Comparison of ENCODE assay signal across 16 cellular contexts in genomic region chr6:155274106-155274505, GRCh38. TPM values are rescaled to one million over a fixed set of nuclear protein-coding genes. Genes with fewer than 3 reads are reported as not detected.
A peak's percentile ranks its signal among the peaks of the same experiment; 100 is the strongest.
DNase-seq lines count a peak whose midpoint lies in the region; ATAC-seq, FAIRE-seq and TF ChIP-seq lines count a peak whose summit lies in the region.
"Had no signal": no experiment of that assay in that cellular context is flagged by ENCODE, and none has a peak within 500 bp of the region (broad histone marks: within the 10 kb centered on the region; RNA-seq: fewer than 3 reads in every experiment).

No MANE protein-coding gene starts in this region.

- DNase-seq in IMR-90 = peak; percentile 35
- DNase-seq in GM12878 (ENCODE audit: low read depth, low spot score) = no peak
- no peak for DNase-seq in hepatocyte (ENCODE audit: low spot score)
- DNase-seq in tibial nerve (ENCODE audit: low spot score in 2 of 2) = no peak
- no peak for DNase-seq in small intestine
- DNase-seq: activated naive CD4-positive, alpha-beta T cell treated with Interleukin-2 at 50 U/mL for 16 hours; CD4-positive, alpha-beta T cell; kidney; NCI-H1105 treated with DMSO at 0.1 percent for 48 hours; stimulated activated CD4-positive, alpha-beta T cell treated with anti-CD3 and anti-CD28 coated beads, Interleukin-4, amount 100 ng/mL, for 1 hour had no signal

- H3K79me1 ChIP-seq in IMR-90 (ENCODE audit: low read depth in 1 of 2, low read length in 2 of 2) = peaks cover 16 to 39% of the 10 kb centered on the region in 2 experiments

- ATAC-seq in IMR-90 (ENCODE audit: low read depth) (no peak), GM12878 (no peak), GM18858 (IDR thresholded peaks at IDR 0.05; ENCODE audit: unreplicated experiment) (no peak), HG03175 (IDR thresholded peaks at IDR 0.05; ENCODE audit: unreplicated experiment) (no peak)

- H3K56ac ChIP-seq in IMR-90 (ENCODE audit: extremely low read depth, insufficient read depth, low read length) = no peak overlapping the region; the same call in 1 of the 2 replicates

- H3K23ac ChIP-seq in IMR-90 (ENCODE audit: low read depth, low read length) = no peak overlapping the region

- H3K9me3 ChIP-seq in IMR-90 (ENCODE audit: control insufficient read depth, insufficient read depth, low read length) = no peaks in the 10 kb centered on the region
- H3K9me3 ChIP-seq in GM12878 (replicated peaks; ENCODE audit: control insufficient read depth, insufficient read depth, low read length) = no peaks in the 10 kb centered on the region
- H3K9me3 ChIP-seq in hepatocyte (ENCODE audit: low read depth) = no peaks in the 10 kb centered on the region
- no peaks in the 10 kb centered on the region for H3K9me3 ChIP-seq in tibial nerve
- no peaks in the 10 kb centered on the region for H3K9me3 ChIP-seq in small intestine (ENCODE audit: control insufficient read depth, low read depth)
- H3K9me3 ChIP-seq: prostate gland had no signal

- FAIRE-seq in GM12878 (lab: Jason Lieb, UNC) (peak; percentile 13), small intestine (lab: Jason Lieb, UNC) (no peak)
- FAIRE-seq: kidney had no signal

- no peak overlapping the region for H3K4me3 ChIP-seq in IMR-90 (ENCODE audit: insufficient read depth, low read depth, low read length)
- no peak overlapping the region for H3K4me3 ChIP-seq in GM12878
- H3K4me3 ChIP-seq in hepatocyte = no peak overlapping the region
- H3K4me3 ChIP-seq in tibial nerve = no peak overlapping the region
- no peak overlapping the region for H3K4me3 ChIP-seq in small intestine (ENCODE audit: low read depth in 1 of 2, low read length in 2 of 2)
- H3K4me3 ChIP-seq: prostate gland had no signal

- RAD21 ChIA-PET in GM12878 (lab: Charles Lee; ENCODE audit: unreplicated experiment) = interaction anchor here (1.4 kb wide), 1 partner anchor 37 kb away, joined by 3 read pairs; no protein-coding TSS in a partner anchor

- H2AFZ ChIP-seq in IMR-90 (replicated peaks; ENCODE audit: low read length, poor library complexity) (no peak overlapping the region), GM12878 (ENCODE audit: control insufficient read depth, low read depth, low read length) (no peak overlapping the region), hepatocyte (no peak overlapping the region)

- no peak overlapping the region for H4K5ac ChIP-seq in IMR-90 (ENCODE audit: low read depth, low read length)

- dilution Hi-C loops in IMR-90 (cut with HindIII; ENCODE audit: low sequenced_read_pairs, unreplicated experiment) = no loop called here

- no peak overlapping the region for H3K18ac ChIP-seq in IMR-90 (ENCODE audit: low read depth, low read length)

- H2BK20ac ChIP-seq in IMR-90 (ENCODE audit: low read depth, low read length) = no peak overlapping the region

- H3K36me3 ChIP-seq in IMR-90 (ENCODE audit: control insufficient read depth, insufficient read depth, low read length) (no peaks in the 10 kb centered on the region; the same call in 1 of the 2 replicates), GM12878 (ENCODE audit: control insufficient read depth in 2 of 2, insufficient read depth in 2 of 2, low read length in 1 of 2) (peaks cover 1 to 21% of the 10 kb centered on the region in 2 experiments), hepatocyte (replicated peaks; ENCODE audit: insufficient read depth, low read depth) (no peaks in the 10 kb centered on the region), tibial nerve (peaks cover 0 to 4% (median 0%) of the 10 kb centered on the region in 3 donors), small intestine (ENCODE audit: control insufficient read depth in 2 of 2, insufficient read depth in 2 of 2, low read length in 2 of 2) (peaks cover 0 to 3% of the 10 kb centered on the region in 2 donors)
- H3K36me3 ChIP-seq: prostate gland had no signal

- H2BK5ac ChIP-seq in IMR-90 (ENCODE audit: low read depth, low read length, poor library complexity, severe bottlenecking) = no peak overlapping the region

- H2BK120ac ChIP-seq in IMR-90 (ENCODE audit: low read depth, low read length) = peak overlapping the region; percentile 23; the same call in 1 of the 2 replicates

- peak overlapping the region; percentile 19; the same call in 1 of the 2 replicates for H3K27ac ChIP-seq in IMR-90 (ENCODE audit: insufficient read depth, low read length)
- H3K27ac ChIP-seq in GM12878 (ENCODE audit: control insufficient read depth, insufficient read depth) = no peak overlapping the region
- H3K27ac ChIP-seq in hepatocyte = peak overlapping the region; percentile 44
- peak overlapping the region in 3 of 4 donors; percentile 44 to 84 (median 74) for H3K27ac ChIP-seq in tibial nerve
- H3K27ac ChIP-seq in small intestine (ENCODE audit: low read depth in 1 of 2, low read length in 1 of 2) = no peak overlapping the region

- TF ChIP-seq CTCF in IMR-90 (conservative IDR thresholded peaks at IDR 0.05; ENCODE audit: low read depth, low read length) (no peak), GM12878 (IDR thresholded peaks at IDR 0.05 in 2 of 3, conservative IDR thresholded peaks at IDR 0.05 in 1 of 3; ENCODE audit: control insufficient read depth in 2 of 3, extremely low read depth in 1 of 3, insufficient read depth in 1 of 3, low read depth in 3 of 3, low read length in 3 of 3) (no peak), hepatocyte (IDR thresholded peaks at IDR 0.05; ENCODE audit: poor library complexity) (no peak), tibial nerve (IDR thresholded peaks at IDR 0.05) (no peak)

- in situ Hi-C loops in IMR-90 (cut with MboI; ENCODE audit: low sequenced_read_pairs) (no loop called here), GM12878 (cut with MboI) (no loop called here)

- H4K8ac ChIP-seq in IMR-90 (ENCODE audit: low read depth in 2 of 2, low read length in 2 of 2) = no peak overlapping the region

- H2AK9ac ChIP-seq in IMR-90 (replicated peaks; ENCODE audit: low read depth, low read length, poor library complexity) = no peak overlapping the region

- no TSS peak for BruUV-seq in IMR-90 (replicated peaks; lab: Mats Ljungman, UMichigan)
- BruUV-seq in GM12878 (replicated peaks; lab: Mats Ljungman, UMichigan) = no TSS peak

- H2BK15ac ChIP-seq in IMR-90 (ENCODE audit: low read depth, low read length) = no peak overlapping the region; the same call in 2 of the 3 replicates

- peak overlapping the region; percentile 22; the same call in 1 of the 2 replicates for H3K4ac ChIP-seq in IMR-90 (ENCODE audit: low read depth, low read length)

- H3K9me2 ChIP-seq in hepatocyte (replicated peaks; ENCODE audit: insufficient read depth) = no peaks in the 10 kb centered on the region

- TF ChIP-seq RAD21 in IMR-90 (IDR thresholded peaks at IDR 0.05; ENCODE audit: low read length) (no peak), GM12878 (IDR thresholded peaks at IDR 0.05; ENCODE audit: insufficient read depth, low read depth, low read length) (no peak)

- H4K91ac ChIP-seq in IMR-90 (ENCODE audit: insufficient read depth, low read depth, low read length) = no peak overlapping the region

- H3K4me1 ChIP-seq in IMR-90 (ENCODE audit: control insufficient read depth, insufficient read depth, low read length) (peaks cover 17% of the 10 kb centered on the region), GM12878 (ENCODE audit: control insufficient read depth, insufficient read depth, low read length) (no peaks in the 10 kb centered on the region), hepatocyte (ENCODE audit: insufficient read depth) (peaks cover 27% of the 10 kb centered on the region), tibial nerve (peaks cover 0 to 52% (median 24%) of the 10 kb centered on the region in 4 donors), small intestine (ENCODE audit: control insufficient read depth in 2 of 2, insufficient read depth in 1 of 2, low read depth in 1 of 2, low read length in 1 of 2) (no peaks in the 10 kb centered on the region)

- TF ChIP-seq EP300 in GM12878 (IDR thresholded peaks at IDR 0.05; ENCODE audit: borderline replicate concordance in 1 of 2, control insufficient read depth in 1 of 2, low read depth in 2 of 2, low read length in 2 of 2) (no peak), tibial nerve (IDR thresholded peaks at IDR 0.05) (no peak)

- no peak overlapping the region for H3K14ac ChIP-seq in IMR-90 (replicated peaks; ENCODE audit: low read depth, low read length)

- SMC1A ChIA-PET in GM12878 (lab: Charles Lee; ENCODE audit: uncharacterized antibody, unreplicated experiment) = no interaction called here

- H3K9ac ChIP-seq in IMR-90 (ENCODE audit: low read depth, low read length) = no peak overlapping the region
- no peak overlapping the region for H3K9ac ChIP-seq in GM12878 (ENCODE audit: control insufficient read depth, insufficient read depth, low read length)

- peaks cover 15% of the 10 kb centered on the region for H3K9me1 ChIP-seq in IMR-90 (ENCODE audit: insufficient read depth, low read length)

- intact Hi-C loops in IMR-90 (cut with micrococcal nuclease) = no loop called here
- intact Hi-C loops in GM12878 (cut with micrococcal nuclease; ENCODE audit: unreplicated experiment) = no loop called here

- POLR2A ChIA-PET in IMR-90 (lab: Charles Lee; ENCODE audit: unreplicated experiment) (no interaction called here), GM12878 (lab: Charles Lee) (no interaction called here)

- CTCF ChIA-PET in IMR-90 (lab: Yijun Ruan, JAX) (no interaction called here), GM12878 (lab: Yijun Ruan, JAX) (no interaction called here)

- no peak overlapping the region for H2AK5ac ChIP-seq in IMR-90 (ENCODE audit: low read depth, low read length)

- H3K79me2 ChIP-seq in GM12878 (ENCODE audit: control insufficient read depth, insufficient read depth, low read length) = no peaks in the 10 kb centered on the region; the same call in 1 of the 2 replicates
- no peaks in the 10 kb centered on the region for H3K79me2 ChIP-seq in hepatocyte

- TF ChIP-seq POLR2A in IMR-90 (IDR thresholded peaks at IDR 0.05; ENCODE audit: low read depth, low read length) (no peak), GM12878 (IDR thresholded peaks at IDR 0.05; ENCODE audit: low read depth, low read length) (no peak), tibial nerve (IDR thresholded peaks at IDR 0.05) (no peak)

- H4K20me1 ChIP-seq in IMR-90 (ENCODE audit: insufficient read depth, low read length) = 0 out of 2 replicates have a peak, but pooled peaks cover 3% of the 10 kb centered on the region
- no peaks in the 10 kb centered on the region for H4K20me1 ChIP-seq in GM12878 (ENCODE audit: control insufficient read depth, insufficient read depth)
- no peaks in the 10 kb centered on the region for H4K20me1 ChIP-seq in hepatocyte (ENCODE audit: insufficient read depth, poor library complexity, severe bottlenecking)

- H3K27me3 ChIP-seq in IMR-90 (ENCODE audit: control insufficient read depth, insufficient read depth, low read length) = no peaks in the 10 kb centered on the region
- H3K27me3 ChIP-seq in GM12878 (replicated peaks in 1 of 2; ENCODE audit: control insufficient read depth in 2 of 2, insufficient read depth in 2 of 2, low read length in 1 of 2) = no peaks in the 10 kb centered on the region
- no peaks in the 10 kb centered on the region for H3K27me3 ChIP-seq in hepatocyte
- H3K27me3 ChIP-seq in tibial nerve = no peaks in the 10 kb centered on the region
- H3K27me3 ChIP-seq in small intestine (ENCODE audit: control insufficient read depth in 2 of 2, insufficient read depth in 2 of 2, low read length in 2 of 2) = no peaks in the 10 kb centered on the region

- no CpG with 5 or more reads among the region's 2 CpGs for WGBS in IMR-90 (ENCODE audit: extremely low coverage in 2 of 2, insufficient read length in 1 of 2), 2 experiments
- 65% methylated on average over 2 of the region's 2 CpGs for WGBS in GM12878 (ENCODE audit: insufficient coverage, insufficient replicate concordance, low lambda C conversion rate, missing lambda C conversion rate)
- WGBS in hepatocyte (ENCODE audit: low lambda C conversion rate, missing lambda C conversion rate) = 38% methylated on average over 2 of the region's 2 CpGs
- 29 to 52% methylated on average over 2 of the region's 2 CpGs for WGBS in tibial nerve, 2 donors
- WGBS in small intestine, 3 donors = 52 to 63% (median 53%) methylated on average over 2 of the region's 2 CpGs

- no peak overlapping the region for H3K4me2 ChIP-seq in IMR-90 (ENCODE audit: low read depth, low read length)
- H3K4me2 ChIP-seq in GM12878 (ENCODE audit: control insufficient read depth, insufficient read depth) = no peak overlapping the region
- H3K4me2 ChIP-seq in hepatocyte = no peak overlapping the region

RNA-seq across cellular contexts. Expression of gene CLDN20, which starts 10.3 kb away (rescaled TPM):
- total RNA-seq in IMR-90 (2012; rRNA removed) (not detected in 2 replicates), GM12878 (2014; rRNA removed) (not detected in 2 replicates), GM12878 (2014; rRNA removed; fragmentation: Illumina TruSeq; extraction: Trizol) (not detected in 2 replicates), GM12878 (2021) (not detected in 2 replicates), hepatocyte (not detected in 2 replicates), tibial nerve (1 to 10 TPM; 1.5 to 4.4 (median 3.3) TPM)
- polyA plus RNA-seq in IMR-90 (2012; rRNA removed) (not detected in 2 replicates), GM12878 (2011; rRNA removed) (not detected in 2 replicates), GM12878 (2014; fragmentation: Illumina TruSeq; extraction: Trizol) (not detected in 2 replicates), GM12878 (2014; fragmentation: Nextera tagmentation; extraction: Ambion mirVana) (not detected), GM12878 (2014; rRNA removed) (not detected in 2 replicates), GM12878 (2016; fragmentation: Nextera tagmentation; extraction: Ambion mirVana) (under 1 TPM; 0.13 to 0.23 TPM), hepatocyte (0.38 and 0.56 TPM in 2 replicates), small intestine (not detected)
- polyA plus RNA-seq in IMR-90 (2012; cell fraction: cytosol; rRNA removed) = 0.03 TPM in 1 of 2 replicates, not detected in the other
- polyA plus RNA-seq in IMR-90 (2012; cell fraction: nucleus; rRNA removed; ENCODE audit: low replicate concordance) = 0.10 TPM in 1 of 2 replicates, not detected in the other
- total RNA-seq in GM12878 (2013; cell fraction: nucleolus; rRNA removed) = not detected in 2 replicates
- not detected for polyA plus RNA-seq in GM12878 (2011; ENCODE audit: low read depth)
- 0.06 TPM in 1 of 2 replicates, not detected in the other for polyA plus RNA-seq in GM12878 (2011; cell fraction: cytosol; rRNA removed)
- not detected in 2 replicates for polyA plus RNA-seq in GM12878 (2011; cell fraction: nucleus; rRNA removed)
- polyA plus RNA-seq in GM12878 (2012) = 0.31 and 0.51 TPM in 2 replicates
- not detected in 2 replicates for polyA minus RNA-seq in GM12878 (2011; rRNA and poly(A)+ RNA removed)
- not detected in 2 replicates for polyA minus RNA-seq in GM12878 (2011; cell fraction: cytosol; rRNA and poly(A)+ RNA removed)
- 0.24 TPM in 1 of 2 replicates, not detected in the other for polyA minus RNA-seq in GM12878 (2011; cell fraction: nucleus; rRNA and poly(A)+ RNA removed)
- total RNA-seq: activated CD8-positive, alpha-beta memory T cell treated with anti-CD3 and anti-CD28 coated beads for 36 hours; CD4-positive, alpha-beta T cell; cerebellum; G401; kidney; prostate gland had no signal

RNA-seq across cellular contexts. Expression of gene TFB1M, which starts 40.2 kb away (rescaled TPM):
- total RNA-seq in IMR-90 (2012; rRNA removed) = 22.4 and 28.1 TPM in 2 replicates
- 17.5 and 18.1 TPM in 2 replicates for polyA plus RNA-seq in IMR-90 (2012; rRNA removed)
- polyA plus RNA-seq in IMR-90 (2012; cell fraction: cytosol; rRNA removed) = 6.0 and 9.4 TPM in 2 replicates
- polyA plus RNA-seq in IMR-90 (2012; cell fraction: nucleus; rRNA removed; ENCODE audit: low replicate concordance) = 5.7 and 34.9 TPM in 2 replicates
- total RNA-seq in GM12878 (2013; cell fraction: nucleolus; rRNA removed) = 122 and 123 TPM in 2 replicates
- 29.9 and 34.7 TPM in 2 replicates for total RNA-seq in GM12878 (2014; rRNA removed)
- total RNA-seq in GM12878 (2014; rRNA removed; fragmentation: Illumina TruSeq; extraction: Trizol) = 37.4 and 37.7 TPM in 2 replicates
- 35.9 and 36.1 TPM in 2 replicates for total RNA-seq in GM12878 (2021)
- 19.2 TPM for polyA plus RNA-seq in GM12878 (2011; ENCODE audit: low read depth)
- polyA plus RNA-seq in GM12878 (2011; rRNA removed) = 55.6 and 59.6 TPM in 2 replicates
- 35.8 and 36.2 TPM in 2 replicates for polyA plus RNA-seq in GM12878 (2011; cell fraction: cytosol; rRNA removed)
- 52.0 and 66.4 TPM in 2 replicates for polyA plus RNA-seq in GM12878 (2011; cell fraction: nucleus; rRNA removed)
- polyA plus RNA-seq in GM12878 (2012) = 14.2 and 24.2 TPM in 2 replicates
- polyA plus RNA-seq in GM12878 (2014; fragmentation: Illumina TruSeq; extraction: Trizol) = 32.2 and 37.7 TPM in 2 replicates
- polyA plus RNA-seq in GM12878 (2014; fragmentation: Nextera tagmentation; extraction: Ambion mirVana) = 100 to 1,000 TPM in 1 of 2 experiments, 10 to 100 TPM in 1; 95.8 to 117 TPM
- polyA plus RNA-seq in GM12878 (2014; rRNA removed) = 28.0 and 35.7 TPM in 2 replicates
- polyA plus RNA-seq in GM12878 (2016; fragmentation: Nextera tagmentation; extraction: Ambion mirVana) = 10 to 100 TPM; 45.2 to 53.2 TPM
- 44.2 and 51.9 TPM in 2 replicates for polyA minus RNA-seq in GM12878 (2011; rRNA and poly(A)+ RNA removed)
- 12.8 and 14.3 TPM in 2 replicates for polyA minus RNA-seq in GM12878 (2011; cell fraction: cytosol; rRNA and poly(A)+ RNA removed)
- polyA minus RNA-seq in GM12878 (2011; cell fraction: nucleus; rRNA and poly(A)+ RNA removed) = 64.9 and 86.9 TPM in 2 replicates
- 11.2 and 16.4 TPM in 2 replicates for total RNA-seq in hepatocyte
- polyA plus RNA-seq in hepatocyte = 10.3 and 14.9 TPM in 2 replicates
- total RNA-seq in tibial nerve = 10 to 100 TPM; 21.4 to 52.7 (median 22.1) TPM
- polyA plus RNA-seq in small intestine = 10 to 100 TPM in 2 of 3 donors, 1 to 10 TPM in 1; 5.4 to 16.5 (median 12.7) TPM

Comparison
In these comparisons a context has a peak if more than half of its experiments do, and no peak if none do; other contexts are left out.
1. H3K27ac ChIP-seq: peak in IMR-90 (single experiment), hepatocyte (single experiment) and tibial nerve (3 of 4); none in GM12878 (single experiment) and small intestine (0 of 2).